In the genomic region with DNA sequence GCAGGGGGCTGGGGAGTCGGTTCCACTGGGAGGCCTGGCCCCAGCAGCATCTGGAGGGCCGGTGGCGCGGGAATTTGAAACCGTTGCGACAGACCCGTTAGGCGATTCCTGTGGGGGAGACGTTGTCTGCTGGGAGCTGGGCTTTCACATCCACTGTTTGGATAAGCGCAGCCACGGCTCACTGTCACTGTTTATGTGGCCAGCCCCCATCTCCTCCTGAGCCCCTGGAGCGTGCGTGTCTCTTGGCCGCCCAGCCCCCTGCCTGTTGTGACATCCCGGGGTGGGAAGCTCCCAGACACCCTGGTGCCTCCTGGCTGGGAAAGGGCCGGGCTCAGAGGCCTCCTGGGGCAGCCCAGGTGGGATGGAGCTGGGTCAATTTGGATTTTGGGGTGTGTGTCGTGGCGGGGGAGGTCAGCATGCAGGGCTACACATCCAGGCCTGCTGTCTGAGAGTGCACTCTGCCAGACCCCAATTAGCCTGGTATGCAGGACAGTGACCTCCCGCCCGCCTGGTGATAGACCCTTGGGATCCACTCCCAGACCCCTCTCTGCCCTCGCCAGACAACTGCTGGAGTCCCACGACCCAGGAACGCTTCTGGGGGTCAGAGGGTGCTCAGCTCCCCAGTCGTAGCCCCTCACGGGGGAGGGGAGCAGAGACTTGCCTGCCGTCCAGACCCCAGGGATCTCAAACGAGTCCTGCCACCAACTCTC, we compare ENCODE assay signal across 1 cellular context.
TF ChIP-seq lines count a peak whose summit lies in the region.

No MANE protein-coding gene starts in this region.

TF ChIP-seq in HEK293, 187 proteins besides CTCF, POLR2A, EP300 and RAD21 (continued from another document):
- TF ChIP-seq, protein P1, sequence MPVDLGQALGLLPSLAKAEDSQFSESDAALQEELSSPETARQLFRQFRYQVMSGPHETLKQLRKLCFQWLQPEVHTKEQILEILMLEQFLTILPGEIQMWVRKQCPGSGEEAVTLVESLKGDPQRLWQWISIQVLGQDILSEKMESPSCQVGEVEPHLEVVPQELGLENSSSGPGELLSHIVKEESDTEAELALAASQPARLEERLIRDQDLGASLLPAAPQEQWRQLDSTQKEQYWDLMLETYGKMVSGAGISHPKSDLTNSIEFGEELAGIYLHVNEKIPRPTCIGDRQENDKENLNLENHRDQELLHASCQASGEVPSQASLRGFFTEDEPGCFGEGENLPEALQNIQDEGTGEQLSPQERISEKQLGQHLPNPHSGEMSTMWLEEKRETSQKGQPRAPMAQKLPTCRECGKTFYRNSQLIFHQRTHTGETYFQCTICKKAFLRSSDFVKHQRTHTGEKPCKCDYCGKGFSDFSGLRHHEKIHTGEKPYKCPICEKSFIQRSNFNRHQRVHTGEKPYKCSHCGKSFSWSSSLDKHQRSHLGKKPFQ (tag by site-specific recombination; IDR thresholded peaks at IDR 0.05), result no peak
- TF ChIP-seq ZSCAN18 (tag by site-specific recombination; IDR thresholded peaks at IDR 0.05), result no peak
- no peak for TF ChIP-seq ZNF302 (tag by site-specific recombination; IDR thresholded peaks at IDR 0.05; ENCODE audit: low read depth)
- TF ChIP-seq ZBTB11 (tag by site-specific recombination; conservative IDR thresholded peaks at IDR 0.05; ENCODE audit: low read depth), result no peak
- TF ChIP-seq ZFP3 (tag by site-specific recombination; IDR thresholded peaks at IDR 0.05; ENCODE audit: low read depth), result no peak
- TF ChIP-seq, protein P2, sequence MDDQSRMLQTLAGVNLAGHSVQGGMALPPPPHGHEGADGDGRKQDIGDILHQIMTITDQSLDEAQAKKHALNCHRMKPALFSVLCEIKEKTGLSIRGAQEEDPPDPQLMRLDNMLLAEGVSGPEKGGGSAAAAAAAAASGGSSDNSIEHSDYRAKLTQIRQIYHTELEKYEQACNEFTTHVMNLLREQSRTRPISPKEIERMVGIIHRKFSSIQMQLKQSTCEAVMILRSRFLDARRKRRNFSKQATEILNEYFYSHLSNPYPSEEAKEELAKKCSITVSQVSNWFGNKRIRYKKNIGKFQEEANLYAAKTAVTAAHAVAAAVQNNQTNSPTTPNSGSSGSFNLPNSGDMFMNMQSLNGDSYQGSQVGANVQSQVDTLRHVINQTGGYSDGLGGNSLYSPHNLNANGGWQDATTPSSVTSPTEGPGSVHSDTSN (CRISPR knock-in tag; IDR thresholded peaks at IDR 0.05), result no peak
